ENCODE assay signal across 8 cellular contexts in genomic region chr1:113140588-113141446, GRCh38.
DNase-seq lines count a peak whose midpoint lies in the region; ATAC-seq lines count a peak whose summit lies in the region.

No MANE protein-coding gene starts in this region.

- no peaks in the 10 kb centered on the region for H3K9me3 Mint-ChIP-seq in activated naive CD4-positive, alpha-beta T cell treated with anti-CD3 and anti-CD28 coated beads, Interleukin-2, amount 50 U/mL, for 72 hours

- peaks cover 19% of the 10 kb centered on the region for H3K79me1 ChIP-seq in trophoblast cell (ENCODE audit: low read length)

- peak overlapping the region; percentile 81 for H2AK5ac ChIP-seq in trophoblast cell (ENCODE audit: low read length)

- peak overlapping the region; percentile 12 for H2BK5ac ChIP-seq in trophoblast cell (ENCODE audit: low read depth, low read length, poor library complexity)

- 93% methylated on average over 1 of the region's 13 CpGs for WGBS in trophoblast cell (ENCODE audit: extremely low coverage, insufficient coverage, insufficient read length)

- H3K23ac ChIP-seq in trophoblast cell (ENCODE audit: low read length): no peak overlapping the region

- H3K4me3 ChIP-seq in trophoblast cell (ENCODE audit: low read depth, low read length): no peak overlapping the region

- peak overlapping the region; percentile 17 for H3K18ac ChIP-seq in trophoblast cell (ENCODE audit: low read length)

- H2BK120ac ChIP-seq in trophoblast cell (ENCODE audit: insufficient read depth, low read length, poor library complexity): peak overlapping the region; percentile 50

- peak overlapping the region; percentile 64 for H4K8ac ChIP-seq in trophoblast cell (ENCODE audit: low read depth, low read length)

- peak overlapping the region; percentile 67 for H4K91ac ChIP-seq in trophoblast cell (ENCODE audit: low read depth, low read length)

- H3K36me3 Mint-ChIP-seq in activated naive CD4-positive, alpha-beta T cell treated with anti-CD3 and anti-CD28 coated beads, Interleukin-2, amount 50 U/mL, for 72 hours: no peaks in the 10 kb centered on the region

- peaks cover 15 to 25% of the 10 kb centered on the region in 2 experiments for H3K4me1 ChIP-seq in trophoblast cell (ENCODE audit: control insufficient read depth in 1 of 2, insufficient read depth in 2 of 2, low read length in 2 of 2)

- DNase-seq in EH (ENCODE audit: low read depth) (peak; percentile 70), M059J (ENCODE audit: low read depth) (peak; percentile 66), SK-N-DZ (ENCODE audit: low spot score) (peak; percentile 73), glomerular visceral epithelial cell (ENCODE audit: extremely low spot score) (peak; percentile 58), trophoblast cell (peak; percentile 43 to 73), NCI-H1048 (lab: John Stamatoyannopoulos, UW) (no peak)
- peak in 1 of 2 donors; percentile 59 for DNase-seq in activated naive CD4-positive, alpha-beta T cell treated with anti-CD3 and anti-CD28 coated beads, Interleukin-2, amount 50 U/mL, for 72 hours (ENCODE audit: low spot score in 2 of 2)

- peak overlapping the region; percentile 14 for H3K14ac ChIP-seq in trophoblast cell (ENCODE audit: low read length)

- ATAC-seq in GM21825 (IDR thresholded peaks at IDR 0.05; ENCODE audit: unreplicated experiment): peak; percentile 62
- peak; percentile 84 to 86 for ATAC-seq in activated naive CD4-positive, alpha-beta T cell treated with anti-CD3 and anti-CD28 coated beads, Interleukin-2, amount 50 U/mL, for 72 hours

- peak overlapping the region; percentile 14 for H2AFZ ChIP-seq in trophoblast cell (ENCODE audit: insufficient read depth, low read length, poor library complexity)

- H3K4ac ChIP-seq in trophoblast cell (ENCODE audit: low read depth, low read length): peak overlapping the region; percentile 9

- peak overlapping the region; percentile 80 for H2BK12ac ChIP-seq in trophoblast cell (ENCODE audit: low read length)

- no peaks in the 10 kb centered on the region for H3K79me2 ChIP-seq in trophoblast cell (ENCODE audit: control insufficient read depth, insufficient read depth, low read length, poor library complexity)

- H3K27ac ChIP-seq in trophoblast cell (ENCODE audit: low read depth, low read length): no peak overlapping the region

- no peaks in the 10 kb centered on the region for H3K27me3 ChIP-seq in trophoblast cell (ENCODE audit: insufficient read depth, low read length)

- no peak overlapping the region for H3K9ac ChIP-seq in trophoblast cell (ENCODE audit: low read length)

- H4K12ac ChIP-seq in trophoblast cell (ENCODE audit: low read depth, low read length): no peak overlapping the region

- peak overlapping the region in 1 of 2 donors; percentile 72 for H3K27ac Mint-ChIP-seq in activated naive CD4-positive, alpha-beta T cell treated with anti-CD3 and anti-CD28 coated beads, Interleukin-2, amount 50 U/mL, for 72 hours

- no peak overlapping the region for H3K4me2 ChIP-seq in trophoblast cell (ENCODE audit: low read length)

- H3K36me3 ChIP-seq in trophoblast cell (ENCODE audit: control insufficient read depth in 1 of 2, insufficient read depth in 2 of 2, low read length in 2 of 2): no peaks in the 10 kb centered on the region

- no peaks in the 10 kb centered on the region for H3K9me3 ChIP-seq in trophoblast cell (ENCODE audit: insufficient read depth, low read depth, low read length)
